2 cellular contexts compared by ENCODE assay signal in genomic region chr2:47772343-47772742, GRCh38.
TF ChIP-seq lines count a peak whose summit lies in the region.

No MANE protein-coding gene starts in this region.

TF ChIP-seq in HepG2, 621 proteins besides CTCF, POLR2A, EP300 and RAD21:
- TF ChIP-seq KLF9 (CRISPR knock-in tag; IDR thresholded peaks at IDR 0.05; ENCODE audit: low read depth) (no peak), DMTF1 (CRISPR knock-in tag; IDR thresholded peaks at IDR 0.05) (no peak), HHEX (CRISPR knock-in tag; IDR thresholded peaks at IDR 0.05) (no peak), NFYB (CRISPR knock-in tag; IDR thresholded peaks at IDR 0.05) (no peak), ZNF121 (CRISPR knock-in tag; IDR thresholded peaks at IDR 0.05) (0 out of 2 replicates have a peak, but pooled peaks have one; percentile 16), ZFP62 (CRISPR knock-in tag; IDR thresholded peaks at IDR 0.05) (no peak), GTF2F1 (IDR thresholded peaks at IDR 0.05; ENCODE audit: low read length) (no peak)

TF ChIP-seq in K562, 482 proteins besides CTCF, POLR2A, EP300 and RAD21:
- peak; percentile 60; the same call in 1 of the 2 replicates for TF ChIP-seq ZNF121 (CRISPR knock-in tag; conservative IDR thresholded peaks at IDR 0.05)
- no peak for TF ChIP-seq ETS2 (tag; IDR thresholded peaks at IDR 0.05; ENCODE audit: borderline replicate concordance, poor library complexity, severe bottlenecking)
- no peak for TF ChIP-seq SAFB (IDR thresholded peaks at IDR 0.05; ENCODE audit: borderline replicate concordance, low read depth, low read length)
